1 cellular context compared by ENCODE assay signal in genomic region chr20:40397483-40397882, GRCh38.
A peak's percentile ranks its signal among the peaks of the same experiment; 100 is the strongest.
TF ChIP-seq lines count a peak whose summit lies in the region.

No MANE protein-coding gene starts in this region.

TF ChIP-seq in HEK293, 187 proteins besides CTCF, POLR2A, EP300 and RAD21 (continued from another document and continues in another):
- TF ChIP-seq PRDM2 (tag by site-specific recombination; IDR thresholded peaks at IDR 0.05; ENCODE audit: borderline replicate concordance), result no peak
- no peak for TF ChIP-seq HIC1 (tag by site-specific recombination; IDR thresholded peaks at IDR 0.05)
- TF ChIP-seq ZNF133 (tag by site-specific recombination; IDR thresholded peaks at IDR 0.05), result no peak
- TF ChIP-seq ZNF473 (tag by site-specific recombination; IDR thresholded peaks at IDR 0.05), result no peak
- peak; percentile 85 for TF ChIP-seq ZNF488 (tag by site-specific recombination; IDR thresholded peaks at IDR 0.05)
- TF ChIP-seq ZNF560 (tag by site-specific recombination; IDR thresholded peaks at IDR 0.05; ENCODE audit: borderline replicate concordance), result no peak
- TF ChIP-seq ZNF132 (tag by site-specific recombination; IDR thresholded peaks at IDR 0.05; ENCODE audit: borderline replicate concordance), result no peak
- no peak for TF ChIP-seq ZNF514 (tag by site-specific recombination; IDR thresholded peaks at IDR 0.05)
- TF ChIP-seq ZBTB10 (tag by site-specific recombination; IDR thresholded peaks at IDR 0.05), result no peak
- TF ChIP-seq ZNF148 (tag by site-specific recombination; IDR thresholded peaks at IDR 0.05; ENCODE audit: borderline replicate concordance), result no peak
- no peak for TF ChIP-seq ZNF623 (tag by site-specific recombination; IDR thresholded peaks at IDR 0.05)
- TF ChIP-seq HOXA7 (CRISPR knock-in tag; IDR thresholded peaks at IDR 0.05; ENCODE audit: borderline replicate concordance), result no peak
- no peak for TF ChIP-seq ZNF37A (tag by site-specific recombination; IDR thresholded peaks at IDR 0.05)
- TF ChIP-seq ZNF521 (tag by site-specific recombination; IDR thresholded peaks at IDR 0.05), result no peak
- no peak for TF ChIP-seq ZNF239 (tag by site-specific recombination; IDR thresholded peaks at IDR 0.05)
- peak; percentile 51; the same call in 1 of the 2 replicates for TF ChIP-seq OSR2 (tag by site-specific recombination; IDR thresholded peaks at IDR 0.05)
- no peak for TF ChIP-seq ZBTB1 (tag by site-specific recombination; IDR thresholded peaks at IDR 0.05)
- no peak for TF ChIP-seq ZNF223 (tag by site-specific recombination; IDR thresholded peaks at IDR 0.05)
- TF ChIP-seq ZNF391 (tag by site-specific recombination; IDR thresholded peaks at IDR 0.05; ENCODE audit: borderline replicate concordance, low read depth), result no peak
- TF ChIP-seq ZNF621 (tag by site-specific recombination; IDR thresholded peaks at IDR 0.05), result no peak
- TF ChIP-seq ZNF248 (tag by site-specific recombination; IDR thresholded peaks at IDR 0.05), result no peak
- no peak for TF ChIP-seq ZNF701 (tag by site-specific recombination; IDR thresholded peaks at IDR 0.05)
- TF ChIP-seq YY1 (tag by site-specific recombination; IDR thresholded peaks at IDR 0.05), result 0 out of 2 replicates have a peak, but pooled peaks have one; percentile 47
- TF ChIP-seq RBAK (tag by site-specific recombination; IDR thresholded peaks at IDR 0.05), result no peak
- peak; percentile 47; the same call in 1 of the 2 replicates for TF ChIP-seq TCF7L2 (IDR thresholded peaks at IDR 0.05; ENCODE audit: borderline replicate concordance, low read depth, low read length)
- TF ChIP-seq ZNF350 (tag by site-specific recombination; IDR thresholded peaks at IDR 0.05), result no peak
- no peak for TF ChIP-seq ZNF768 (tag by site-specific recombination; IDR thresholded peaks at IDR 0.05)
- no peak for TF ChIP-seq ZNF416 (tag by site-specific recombination; IDR thresholded peaks at IDR 0.05)
- no peak for TF ChIP-seq PRDM1 (tag by site-specific recombination; IDR thresholded peaks at IDR 0.05)
- TF ChIP-seq REPIN1 (tag by site-specific recombination; IDR thresholded peaks at IDR 0.05; ENCODE audit: low read depth), result no peak
- TF ChIP-seq REST (tag by site-specific recombination; IDR thresholded peaks at IDR 0.05), result no peak
- TF ChIP-seq ZNF677 (tag by site-specific recombination; IDR thresholded peaks at IDR 0.05), result no peak
- TF ChIP-seq, protein P1, sequence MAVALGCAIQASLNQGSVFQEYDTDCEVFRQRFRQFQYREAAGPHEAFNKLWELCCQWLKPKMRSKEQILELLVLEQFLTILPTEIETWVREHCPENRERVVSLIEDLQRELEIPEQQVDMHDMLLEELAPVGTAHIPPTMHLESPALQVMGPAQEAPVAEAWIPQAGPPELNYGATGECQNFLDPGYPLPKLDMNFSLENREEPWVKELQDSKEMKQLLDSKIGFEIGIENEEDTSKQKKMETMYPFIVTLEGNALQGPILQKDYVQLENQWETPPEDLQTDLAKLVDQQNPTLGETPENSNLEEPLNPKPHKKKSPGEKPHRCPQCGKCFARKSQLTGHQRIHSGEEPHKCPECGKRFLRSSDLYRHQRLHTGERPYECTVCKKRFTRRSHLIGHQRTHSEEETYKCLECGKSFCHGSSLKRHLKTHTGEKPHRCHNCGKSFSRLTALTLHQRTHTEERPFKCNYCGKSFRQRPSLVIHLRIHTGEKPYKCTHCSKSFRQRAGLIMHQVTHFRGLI (tag by site-specific recombination; IDR thresholded peaks at IDR 0.05), result no peak
- TF ChIP-seq SP7 (tag by site-specific recombination; IDR thresholded peaks at IDR 0.05), result peak; percentile 53; the same call in 1 of the 2 replicates
- no peak for TF ChIP-seq ZNF670 (tag by site-specific recombination; IDR thresholded peaks at IDR 0.05; ENCODE audit: low read depth)
- TF ChIP-seq ZNF341 (tag by site-specific recombination; IDR thresholded peaks at IDR 0.05; ENCODE audit: low read depth), result no peak
- TF ChIP-seq MYNN (tag by site-specific recombination; IDR thresholded peaks at IDR 0.05; ENCODE audit: borderline replicate concordance), result no peak
- TF ChIP-seq ZNF140 (tag by site-specific recombination; IDR thresholded peaks at IDR 0.05), result no peak
- no peak for TF ChIP-seq ZNF121 (tag by site-specific recombination; IDR thresholded peaks at IDR 0.05)
- TF ChIP-seq ZNF266 (tag by site-specific recombination; IDR thresholded peaks at IDR 0.05; ENCODE audit: low read depth), result no peak
- no peak for TF ChIP-seq ZNF596 (tag by site-specific recombination; IDR thresholded peaks at IDR 0.05)
- no peak for TF ChIP-seq BCL6B (tag by site-specific recombination; IDR thresholded peaks at IDR 0.05)
- 0 out of 2 replicates have a peak, but pooled peaks have one; percentile 14 for TF ChIP-seq ZNF19 (tag by site-specific recombination; IDR thresholded peaks at IDR 0.05; ENCODE audit: low read depth)
- no peak for TF ChIP-seq ZNF138 (tag by site-specific recombination; IDR thresholded peaks at IDR 0.05; ENCODE audit: borderline replicate concordance)
